ENCODE assay signal across 8 cellular contexts in genomic region chr1:16205891-16206546, GRCh38. TPM values are rescaled to one million over a fixed set of nuclear protein-coding genes. Genes with fewer than 3 reads are reported as not detected.
DNase-seq lines count a peak whose midpoint lies in the region; ATAC-seq and TF ChIP-seq lines count a peak whose summit lies in the region.

No MANE protein-coding gene starts in this region.

- H3K9me3 ChIP-seq in ascending aorta (no peaks in the 10 kb centered on the region), liver (ENCODE audit: control insufficient read depth in 4 of 4, low read length in 3 of 4) (no peaks in the 10 kb centered on the region)

- ATAC-seq in HG02610 (IDR thresholded peaks at IDR 0.05; ENCODE audit: unreplicated experiment) (peak; percentile 9), GM21390 (IDR thresholded peaks at IDR 0.05; ENCODE audit: unreplicated experiment) (no peak)

- no peaks in the 10 kb centered on the region for H3K27me3 ChIP-seq in ascending aorta
- no peaks in the 10 kb centered on the region for H3K27me3 ChIP-seq in liver (ENCODE audit: control insufficient read depth in 4 of 4, insufficient read depth in 4 of 4, low read length in 3 of 4)

- H3K27ac ChIP-seq in C4-2B (peak overlapping the region; percentile 75), ascending aorta (peak overlapping the region; percentile 82 to 89), liver (ENCODE audit: low read depth in 1 of 2, low read length in 2 of 2) (peak overlapping the region; percentile 15 to 46)

- peak overlapping the region; percentile 89 for H3K4me3 Mint-ChIP-seq in type B pancreatic cell

- H3K4me1 ChIP-seq in ascending aorta (peaks cover 12 to 16% of the 10 kb centered on the region in 2 donors), liver (ENCODE audit: control insufficient read depth in 4 of 4, insufficient read depth in 4 of 4, low read length in 3 of 4) (peaks cover 0 to 7% (median under 1%) of the 10 kb centered on the region in 4 donors)

- H3K9ac ChIP-seq in liver (ENCODE audit: low read depth in 1 of 2, low read length in 2 of 2), result peak overlapping the region in 1 of 2 donors; percentile 30

- WGBS in liver, result 38% methylated on average over 38 of the region's 38 CpGs

- H3K9me3 Mint-ChIP-seq in type B pancreatic cell, result no peaks in the 10 kb centered on the region

- H3K36me3 Mint-ChIP-seq in type B pancreatic cell, result no peaks in the 10 kb centered on the region

- H3K4me3 ChIP-seq in ascending aorta, result peak overlapping the region; percentile 75 to 76
- H3K4me3 ChIP-seq in liver (ENCODE audit: low read depth in 1 of 3, low read length in 3 of 3), result peak overlapping the region in 1 of 3 donors; percentile 46

- H3K4me1 Mint-ChIP-seq in type B pancreatic cell (ENCODE audit: unreplicated experiment), result peaks cover 24% of the 10 kb centered on the region

- DNase-seq in ascending aorta (ENCODE audit: low spot score in 2 of 2), result no peak
- DNase-seq in type B pancreatic cell (ENCODE audit: extremely low spot score, unreplicated experiment), result no peak
- DNase-seq in posterior vena cava (ENCODE audit: low spot score), result no peak
- no peak for DNase-seq in RPMI8226

- H3K36me3 ChIP-seq in ascending aorta (no peaks in the 10 kb centered on the region), liver (ENCODE audit: control insufficient read depth in 4 of 4, insufficient read depth in 3 of 4, low read depth in 1 of 4, low read length in 3 of 4) (no peaks in the 10 kb centered on the region)

- no peak for TF ChIP-seq CTCF in C4-2B (conservative IDR thresholded peaks at IDR 0.05)
- TF ChIP-seq CTCF in ascending aorta (IDR thresholded peaks at IDR 0.05), result no peak
- no peak for TF ChIP-seq CTCF in liver (IDR thresholded peaks at IDR 0.05; ENCODE audit: low read depth, low read length, missing input control)
- TF ChIP-seq CTCF in type B pancreatic cell (conservative IDR thresholded peaks at IDR 0.05), result no peak

- intact Hi-C loops in ascending aorta (cut with DNase I), result loop anchor here (1.0 kb wide), 1 partner anchor 31 kb away; the partner anchor contains the start of gene CPLANE2
- intact Hi-C loops in posterior vena cava (cut with DNase I), result loop anchor here (5.0 to 10.0 kb wide), 2 partner anchors 36 to 149 kb away; partner anchors contain the start of gene FBXO42 (in 1 of the 2)

- TF ChIP-seq RAD21 in liver (IDR thresholded peaks at IDR 0.05), result no peak

- H3K27ac Mint-ChIP-seq in type B pancreatic cell, result peak overlapping the region; percentile 85

- no peaks in the 10 kb centered on the region for H3K27me3 Mint-ChIP-seq in type B pancreatic cell

TF ChIP-seq in liver, 16 proteins besides CTCF, POLR2A, EP300 and RAD21:
- peak; percentile 56 for TF ChIP-seq NR2F2 (IDR thresholded peaks at IDR 0.05)
- TF ChIP-seq JUND (IDR thresholded peaks at IDR 0.05), result no peak
TF ChIP-seq in liver: peak in this region for 1.

RNA-seq across cellular contexts. Expression of gene ARHGEF19, which starts 6.4 kb away (rescaled TPM):
- 1.5 TPM for total RNA-seq in ascending aorta
- 1 to 10 TPM in 1 of 2 donors, under 1 TPM in 1; 0.79 to 3.0 TPM for total RNA-seq in liver
- 1 to 10 TPM; 1.9 to 3.2 TPM for polyA plus RNA-seq in liver
- 20.2 and 29.5 TPM in 2 replicates for total RNA-seq in type B pancreatic cell (ENCODE audit: low replicate concordance)
- 1 to 10 TPM; 4.7 to 5.5 TPM for total RNA-seq in posterior vena cava

RNA-seq across cellular contexts. Expression of gene CPLANE2, which starts 31.0 kb away (rescaled TPM):
- total RNA-seq in ascending aorta, result not detected
- total RNA-seq in liver, result 1 to 10 TPM; 2.5 to 2.7 TPM
- 1 to 10 TPM in 1 of 2 donors, under 1 TPM in 1; 0.96 to 2.4 TPM for polyA plus RNA-seq in liver
- total RNA-seq in type B pancreatic cell (ENCODE audit: low replicate concordance), result 11.1 and 12.9 TPM in 2 replicates
- 1 to 10 TPM; 4.1 to 5.2 TPM for total RNA-seq in posterior vena cava

RNA-seq across cellular contexts. Expression of gene EPHA2, which starts 50.1 kb away (rescaled TPM):
- 42.7 TPM for total RNA-seq in ascending aorta
- 10 to 100 TPM in 1 of 2 donors, 1 to 10 TPM in 1; 5.8 to 11.1 TPM for total RNA-seq in liver
- 1 to 10 TPM; 2.9 to 7.9 TPM for polyA plus RNA-seq in liver
- 40.3 and 77.9 TPM in 2 replicates for total RNA-seq in type B pancreatic cell (ENCODE audit: low replicate concordance)
- 10 to 100 TPM in 1 of 2 donors, 1 to 10 TPM in 1; 7.8 to 15.4 TPM for total RNA-seq in posterior vena cava

Comparison
In these comparisons a context has a peak if more than half of its experiments do, and no peak if none do; other contexts are left out.
1. H3K27ac ChIP-seq: peak in every context shown above with its lines; median percentile 86 in ascending aorta; 75 in C4-2B; 30 in liver.